ENCODE assay signal across 13 cellular contexts in the genomic region with DNA sequence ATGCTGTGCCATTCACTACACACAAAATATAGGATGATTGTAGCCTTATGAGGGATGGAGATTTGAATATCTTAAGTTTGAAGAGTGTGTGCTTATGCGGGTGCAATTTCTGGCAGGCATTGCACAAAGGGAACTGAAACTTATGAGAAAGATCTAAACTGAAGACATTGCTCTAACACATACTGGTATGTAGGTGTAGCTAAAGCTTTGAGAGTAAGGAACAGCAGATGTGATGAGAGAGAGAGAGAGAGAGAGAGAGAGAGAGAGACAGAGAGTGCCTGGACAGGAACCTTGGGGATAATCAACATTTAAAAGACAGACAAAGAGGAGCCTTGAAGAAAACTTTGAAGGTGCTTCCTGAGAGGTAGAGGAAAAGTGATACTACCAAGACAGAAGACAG.
DNase-seq lines count a peak whose midpoint lies in the region; ATAC-seq, FAIRE-seq and TF ChIP-seq lines count a peak whose summit lies in the region.
"Had no signal": no experiment of that assay in that cellular context is flagged by ENCODE, and none has a peak within 500 bp of the region (broad histone marks: within the 10 kb centered on the region; RNA-seq: fewer than 3 reads in every experiment).

No MANE protein-coding gene starts in this region.

- intact Hi-C loops in upper lobe of right lung (cut with DNase I) = no loop called here
- intact Hi-C loops in thyroid gland (cut with DNase I) = no loop called here

- H3K4me1 ChIP-seq in upper lobe of right lung = peaks cover 8% of the 10 kb centered on the region
- no peaks in the 10 kb centered on the region for H3K4me1 ChIP-seq in thyroid gland
- H3K4me1 ChIP-seq: spleen had no signal

- H3K4me3 ChIP-seq in upper lobe of right lung (no peak overlapping the region), thyroid gland (replicated peaks in 1 of 3) (no peak overlapping the region)
- H3K4me3 ChIP-seq: coronary artery, spleen had no signal

- DNase-seq in GM10266 (ENCODE audit: extremely low spot score) = peak; percentile 18
- DNase-seq in GM19240 (ENCODE audit: insufficient read length, low spot score) = peak; percentile 2
- no peak for DNase-seq in upper lobe of right lung
- no peak for DNase-seq in RCC 7860 (ENCODE audit: low spot score)
- DNase-seq in NCI-H2107 (lab: John Stamatoyannopoulos, UW) = no peak
- no peak for DNase-seq in thyroid gland
- DNase-seq: activated effector memory CD4-positive, alpha-beta T cell treated with anti-CD3 and anti-CD28 coated beads, Interleukin-2, amount 50 U/mL, for 16 hours; NCI-H526 treated with DMSO at 0.1 percent for 48 hours; spleen; T1000 had no signal

- FAIRE-seq in RCC 7860 (lab: Jason Lieb, UNC) = no peak

- H3K36me3 ChIP-seq in upper lobe of right lung = no peaks in the 10 kb centered on the region
- H3K36me3 ChIP-seq in thyroid gland = no peaks in the 10 kb centered on the region
- H3K36me3 ChIP-seq: spleen had no signal

- H3K27me3 ChIP-seq in upper lobe of right lung = no peaks in the 10 kb centered on the region
- H3K27me3 ChIP-seq in thyroid gland = no peaks in the 10 kb centered on the region
- H3K27me3 ChIP-seq: spleen had no signal

- ATAC-seq in HG02759 (IDR thresholded peaks at IDR 0.05; ENCODE audit: unreplicated experiment) (peak; percentile 97), HG03520 (IDR thresholded peaks at IDR 0.05; ENCODE audit: unreplicated experiment) (peak; percentile 100), upper lobe of right lung (no peak)

- WGBS in thyroid gland, 2 donors = 91 to 94% methylated on average over 1 of the region's 1 CpG

- H3K27ac ChIP-seq in upper lobe of right lung (no peak overlapping the region), thyroid gland (no peak overlapping the region)
- H3K27ac ChIP-seq: spleen had no signal

- TF ChIP-seq POLR2A in thyroid gland (IDR thresholded peaks at IDR 0.05) = no peak

- H3K9me3 ChIP-seq in upper lobe of right lung = no peaks in the 10 kb centered on the region
- no peaks in the 10 kb centered on the region for H3K9me3 ChIP-seq in thyroid gland
- H3K9me3 ChIP-seq: spleen had no signal

- TF ChIP-seq CTCF in GM10266 (IDR thresholded peaks at IDR 0.05; ENCODE audit: control insufficient read depth, insufficient read depth, low read depth, missing control alignments) = no peak
- no peak for TF ChIP-seq CTCF in upper lobe of right lung (IDR thresholded peaks at IDR 0.05)
- no peak for TF ChIP-seq CTCF in thyroid gland (IDR thresholded peaks at IDR 0.05)

Comparison
In these comparisons a context has a peak if more than half of its experiments do, and no peak if none do; other contexts are left out.
1. DNase-seq: peak in GM10266 (single experiment) and GM19240 (single experiment); none in upper lobe of right lung (single experiment), RCC 7860 (single experiment), NCI-H2107 (single experiment) and thyroid gland (0 of 2).